33 cellular contexts compared by ENCODE assay signal in the genomic region with DNA sequence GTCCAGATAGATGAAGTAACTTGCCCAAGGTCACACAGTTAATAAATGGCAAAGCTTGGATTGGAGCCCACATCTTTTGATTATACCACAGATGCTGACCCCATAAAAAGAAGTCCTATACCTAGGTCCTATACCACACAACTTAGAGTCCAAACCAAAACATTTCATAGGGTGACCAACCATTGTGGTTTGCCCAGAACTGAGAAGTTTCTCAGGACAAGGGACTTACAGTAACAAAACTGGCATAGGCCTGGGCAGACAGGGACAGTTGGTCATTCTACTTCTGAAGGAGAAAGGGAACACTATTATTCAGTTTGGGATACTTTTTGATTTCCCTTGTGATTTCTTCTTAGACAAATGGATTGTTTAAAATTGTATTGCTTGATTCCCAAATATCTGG. TPM values are rescaled to one million over a fixed set of nuclear protein-coding genes. Genes with fewer than 3 reads are reported as not detected.
"Had no signal": no experiment of that assay in that cellular context is flagged by ENCODE, and none has a peak within 500 bp of the region (broad histone marks: within the 10 kb centered on the region; RNA-seq: fewer than 3 reads in every experiment).

No MANE protein-coding gene starts in this region.

- H3K4me1 ChIP-seq: foreskin keratinocyte, gastrocnemius medialis had no signal

- H3K9me3 ChIP-seq: adrenal gland, body of pancreas, gastrocnemius medialis had no signal

- H3K27me3 ChIP-seq: adrenal gland, body of pancreas had no signal

- ATAC-seq: activated CD4-positive, alpha-beta T cell treated with anti-CD3 and anti-CD28 coated beads for 36 hours; activated CD8-positive, alpha-beta memory T cell treated with anti-CD3 and anti-CD28 coated beads, Interleukin-2, amount 10 ng/mL, durations not matched to agents 7 days and 5 days; activated CD8-positive, alpha-beta T cell treated with anti-CD3 and anti-CD28 coated beads, Interleukin-2, amount 10 ng/mL, durations not matched to agents 7 days and 5 days; activated naive CD8-positive, alpha-beta T cell treated with anti-CD3 and anti-CD28 coated beads, Interleukin-2, amount 50 U/mL, for 24 hours; body of pancreas; effector memory CD8-positive, alpha-beta T cell; foreskin keratinocyte had no signal

- H3K27ac ChIP-seq: body of pancreas, foreskin keratinocyte, gastrocnemius medialis had no signal

- H3K4me3 ChIP-seq: adrenal gland, body of pancreas, gastrocnemius medialis had no signal

- DNase-seq: activated CD4-positive, alpha-beta memory T cell treated with anti-CD3 and anti-CD28 coated beads for 36 hours; activated CD4-positive, alpha-beta T cell treated with anti-CD3 and anti-CD28 coated beads for 36 hours; activated CD4-positive, alpha-beta T cell treated with anti-CD3 and anti-CD28 coated beads, Interleukin-2, amount 10 ng/mL, durations not matched to agents 24 days and 14 days; activated CD4-positive, CD25-positive, alpha-beta regulatory T cell; activated CD4-positive, CD25-positive, alpha-beta regulatory T cell treated with anti-CD3 and anti-CD28 coated beads, Interleukin-2, amount 50 U/mL, for 72 hours; activated CD8-positive, alpha-beta memory T cell treated with anti-CD3 and anti-CD28 coated beads, Interleukin-2, amount 10 ng/mL, durations not matched to agents 7 days and 5 days; activated CD8-positive, alpha-beta memory T cell treated with anti-CD3 and anti-CD28 coated beads, Interleukin-2, amount 50 U/mL, for 4 hours; activated CD8-positive, alpha-beta T cell treated with anti-CD3 and anti-CD28 coated beads, Interleukin-2, amount 10 ng/mL, durations not matched to agents 7 days and 5 days; activated effector memory CD4-positive, alpha-beta T cell treated with anti-CD3 and anti-CD28 coated beads, Interleukin-2, amount 50 U/mL, for 16 hours; activated naive CD4-positive, alpha-beta T cell treated with anti-CD3 and anti-CD28 coated beads for 36 hours; activated naive CD8-positive, alpha-beta T cell treated with anti-CD3 and anti-CD28 coated beads for 36 hours; activated naive CD8-positive, alpha-beta T cell treated with anti-CD3 and anti-CD28 coated beads, Interleukin-2, amount 50 U/mL, for 24 hours; activated T-cell treated with anti-CD3 and anti-CD28 coated beads, Interleukin-2, amount 50 U/mL, for 1 hour; activated T-cell treated with anti-CD3 and anti-CD28 coated beads, Interleukin-2, amount 50 U/mL, for 48 hours; adrenal gland; amygdala; aorta; caudate nucleus; cortex of kidney; dermis blood vessel endothelial cell; effector CD4-positive, alpha-beta T cell; effector memory CD8-positive, alpha-beta T cell; erythroblast; foreskin keratinocyte; gastrocnemius medialis; T-helper 2 cell had no signal

- H3K36me3 ChIP-seq: adrenal gland, gastrocnemius medialis had no signal

RNA-seq across cellular contexts. Expression of a gene that starts 32.9 kb away (rescaled TPM):
- total RNA-seq: activated CD4-positive, alpha-beta memory T cell treated with anti-CD3 and anti-CD28 coated beads for 36 hours; activated CD4-positive, alpha-beta T cell treated with anti-CD3 and anti-CD28 coated beads for 36 hours; activated CD4-positive, alpha-beta T cell treated with anti-CD3 and anti-CD28 coated beads, Interleukin-2, amount 10 ng/mL, durations not matched to agents 24 days and 14 days; activated CD8-positive, alpha-beta memory T cell treated with anti-CD3 and anti-CD28 coated beads for 36 hours; activated CD8-positive, alpha-beta memory T cell treated with anti-CD3 and anti-CD28 coated beads, Interleukin-2, amount 10 ng/mL, durations not matched to agents 7 days and 5 days; activated CD8-positive, alpha-beta T cell treated with anti-CD3 and anti-CD28 coated beads, Interleukin-2, amount 10 ng/mL, durations not matched to agents 7 days and 5 days; activated naive CD4-positive, alpha-beta T cell treated with anti-CD3 and anti-CD28 coated beads for 36 hours; activated naive CD8-positive, alpha-beta T cell treated with anti-CD3 and anti-CD28 coated beads for 36 hours; activated T-helper 1 cell treated with anti-CD3 and anti-CD28 coated beads, Interleukin-12 subunit alpha, Interleukin-12 subunit beta, Interleukin-2, Interleukin-4 antibody, amounts not matched to agents 30 ng/mL and 10 ng/mL and 1 ng/mL, durations not matched to agents 14 hours and 24 hours and 36 hours; activated T-helper 2 cell treated with anti-CD3 and anti-CD28 coated beads, Interferon-gamma antibody, Interleukin-2, Interleukin-4, amounts not matched to agents 10 μg/mL and 5 μg/mL and 100 μg/mL, durations not matched to agents 14 hours and 24 hours and 36 hours; aorta; body of pancreas; chondrocyte; dermis blood vessel endothelial cell; foreskin keratinocyte; gastrocnemius medialis; glomerular endothelial cell; T-helper 1 cell treated with Interleukin-12 subunit alpha and Interleukin-12 subunit beta and Interleukin-4 antibody, amounts not matched to agents 30 ng/mL and 1 ng/mL, for 36 hours had no signal
